ENCODE assay signal across 22 cellular contexts in the genomic region with DNA sequence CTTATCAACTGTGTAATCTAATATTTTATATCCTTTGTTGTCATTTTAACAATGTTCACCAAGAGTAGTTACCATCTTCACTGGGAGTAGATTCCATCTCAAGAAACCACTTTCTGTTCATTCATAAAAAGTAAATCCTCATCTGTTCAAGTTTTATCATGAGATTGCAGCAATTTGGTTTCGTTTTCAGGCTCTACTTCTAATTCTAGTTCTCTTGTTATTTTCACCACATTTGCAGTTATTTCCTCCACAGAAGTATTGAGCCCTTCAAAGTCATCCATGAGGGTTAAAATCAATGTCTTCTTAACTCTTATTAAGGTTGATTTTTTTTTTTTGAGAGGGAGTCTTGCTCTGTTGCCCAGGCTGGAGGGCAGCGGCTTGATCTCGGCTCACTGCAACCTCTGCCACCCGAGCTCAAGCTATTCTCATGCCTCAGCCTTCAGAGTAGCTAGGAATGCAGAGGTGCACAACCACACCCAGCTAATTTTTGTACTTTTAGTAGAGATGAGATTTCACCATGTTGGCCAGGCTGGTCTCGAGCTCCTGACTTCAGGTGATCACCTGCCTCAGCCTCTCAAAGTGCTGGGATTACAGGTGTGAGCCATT.
A peak's percentile ranks its signal among the peaks of the same experiment; 100 is the strongest.
DNase-seq lines count a peak whose midpoint lies in the region; ATAC-seq and TF ChIP-seq lines count a peak whose summit lies in the region.
"Had no signal": no experiment of that assay in that cellular context is flagged by ENCODE, and none has a peak within 500 bp of the region (broad histone marks: within the 10 kb centered on the region; RNA-seq: fewer than 3 reads in every experiment).

No MANE protein-coding gene starts in this region.

- no peaks in the 10 kb centered on the region for H3K36me3 Mint-ChIP-seq in Calu3 (ENCODE audit: insufficient read depth, unreplicated experiment)
- H3K36me3 Mint-ChIP-seq: CD8-positive, alpha-beta memory T cell; T-cell had no signal

- H3K4me1 Mint-ChIP-seq in Calu3 (ENCODE audit: low read depth, unreplicated experiment): no peaks in the 10 kb centered on the region
- H3K4me1 Mint-ChIP-seq: CD8-positive, alpha-beta memory T cell; T-cell had no signal

- no peaks in the 10 kb centered on the region for H3K9me2 ChIP-seq in OCI-LY7 (ENCODE audit: insufficient read depth, low read length)

- H3K27ac Mint-ChIP-seq in Calu3 (ENCODE audit: unreplicated experiment): no peak overlapping the region
- H3K27ac Mint-ChIP-seq: CD8-positive, alpha-beta memory T cell; T-cell; T-helper 2 cell treated with Interferon-gamma antibody and Interleukin-4, amounts not matched to agents 5 μg/mL and 100 μg/mL, for 36 hours had no signal

- ATAC-seq in GM21423 (IDR thresholded peaks at IDR 0.05; ENCODE audit: unreplicated experiment): no peak
- ATAC-seq in heart right ventricle: no peak
- ATAC-seq: T-cell had no signal

- H3K27me3 ChIP-seq in KMS-11 (ENCODE audit: insufficient read depth, low read depth) (no peaks in the 10 kb centered on the region), heart right ventricle (no peaks in the 10 kb centered on the region)

- H3K4me3 ChIP-seq in KMS-11 (IDR thresholded peaks at IDR 0.05; ENCODE audit: insufficient read depth, low read depth, low read length) (no peak overlapping the region), OCI-LY7 (ENCODE audit: low read depth, low read length, poor library complexity, severe bottlenecking) (peak overlapping the region; percentile 32), heart right ventricle (no peak overlapping the region)
- H3K4me3 ChIP-seq: HAP-1, SK-N-MC had no signal

- no peak overlapping the region for H3K9ac ChIP-seq in KMS-11

- POLR2A ChIA-PET in OCI-LY7 (lab: Charles Lee): interaction anchor here (0.6 kb wide), 1 partner anchor 625 kb away, joined by 3 read pairs; no protein-coding TSS in a partner anchor

- intact Hi-C loops in Calu3 (cut with micrococcal nuclease; ENCODE audit: unreplicated experiment): no loop called here
- intact Hi-C loops in OCI-LY7 (cut with micrococcal nuclease; ENCODE audit: unreplicated experiment): no loop called here
- intact Hi-C loops in heart right ventricle (cut with DNase I): no loop called here

- H3K4me3 Mint-ChIP-seq in Calu3 (ENCODE audit: low read depth, unreplicated experiment): peak overlapping the region; percentile 44
- H3K4me3 Mint-ChIP-seq: CD8-positive, alpha-beta memory T cell; T-cell; T-helper 2 cell treated with Interferon-gamma antibody and Interleukin-4, amounts not matched to agents 5 μg/mL and 100 μg/mL, for 36 hours had no signal

- WGBS in heart right ventricle, 2 donors: 81 to 88% methylated on average over 5 of the region's 5 CpGs

- no peak for TF ChIP-seq CTCF in Calu3 (IDR thresholded peaks at IDR 0.05; ENCODE audit: unreplicated experiment)
- TF ChIP-seq CTCF in KMS-11 (conservative IDR thresholded peaks at IDR 0.05; ENCODE audit: low read depth, low read length): no peak
- TF ChIP-seq CTCF in OCI-LY7 (conservative IDR thresholded peaks at IDR 0.05; ENCODE audit: low read length): no peak
- no peak for TF ChIP-seq CTCF in heart right ventricle (IDR thresholded peaks at IDR 0.05)

- H3K9me3 ChIP-seq in OCI-LY7 (ENCODE audit: low read length) (no peaks in the 10 kb centered on the region), heart right ventricle (no peaks in the 10 kb centered on the region)
- H3K9me3 ChIP-seq: HAP-1 had no signal

- H3K4me1 ChIP-seq in KMS-11 (ENCODE audit: low read depth, poor library complexity, severe bottlenecking) (peaks cover 20% of the 10 kb centered on the region), OCI-LY7 (ENCODE audit: insufficient read depth, low read length, poor library complexity, severe bottlenecking) (no peaks in the 10 kb centered on the region), heart right ventricle (no peaks in the 10 kb centered on the region)
- H3K4me1 ChIP-seq: HAP-1 had no signal

- DNase-seq in Calu3 (no peak), OCI-LY7 (ENCODE audit: low spot score) (no peak), fibroblast of peridontal ligament (ENCODE audit: extremely low read depth) (peak; percentile 3), HK-2 (ENCODE audit: unreplicated experiment) (no peak), NCI-H82 (lab: John Stamatoyannopoulos, UW) (no peak), heart right ventricle (no peak)
- DNase-seq: AML-193; CD8-positive, alpha-beta memory T cell; NCI-H1092 treated with DMSO at 0.1 percent for 48 hours; NCI-H1436 treated with DMSO at 0.1 percent for 48 hours; NCI-H1930; NCI-H2227 treated with DMSO at 0.1 percent for 48 hours; NCI-H510A; SHP77 treated with DMSO at 0.1 percent for 48 hours; T-cell had no signal

- no peaks in the 10 kb centered on the region for H3K27me3 Mint-ChIP-seq in Calu3 (ENCODE audit: unreplicated experiment)
- H3K27me3 Mint-ChIP-seq: CD8-positive, alpha-beta memory T cell; T-cell had no signal

- H3K79me2 ChIP-seq in KMS-11 (ENCODE audit: insufficient read depth, low read depth) (no peaks in the 10 kb centered on the region), OCI-LY7 (ENCODE audit: insufficient read depth, low read depth, low read length) (no peaks in the 10 kb centered on the region)

- BruUV-seq in Calu3 (replicated peaks; lab: Mats Ljungman, UMichigan) (no TSS peak), OCI-LY7 (replicated peaks; lab: Mats Ljungman, UMichigan) (no TSS peak)

- peak overlapping the region; percentile 45 for H3K4me2 ChIP-seq in KMS-11
- peak overlapping the region; percentile 38 for H3K4me2 ChIP-seq in OCI-LY7 (ENCODE audit: low read length)

- H4K20me1 ChIP-seq in KMS-11 (ENCODE audit: insufficient read depth) (no peaks in the 10 kb centered on the region), OCI-LY7 (ENCODE audit: insufficient read depth, low read length) (no peaks in the 10 kb centered on the region)

- CTCF ChIA-PET in Calu3 (lab: Charles Lee) (no interaction called here), OCI-LY7 (lab: Charles Lee; ENCODE audit: unreplicated experiment) (no interaction called here)

- no peaks in the 10 kb centered on the region for H3K36me3 ChIP-seq in KMS-11 (ENCODE audit: insufficient read depth)
- no peaks in the 10 kb centered on the region for H3K36me3 ChIP-seq in OCI-LY7 (ENCODE audit: insufficient read depth, low read length)
- no peaks in the 10 kb centered on the region for H3K36me3 ChIP-seq in heart right ventricle

- peaks cover 3% of the 10 kb centered on the region for H3K9me3 Mint-ChIP-seq in Calu3 (ENCODE audit: low read depth, unreplicated experiment)
- H3K9me3 Mint-ChIP-seq: T-helper 2 cell treated with Interferon-gamma antibody and Interleukin-4, amounts not matched to agents 5 μg/mL and 100 μg/mL, for 36 hours had no signal

- H3K27ac ChIP-seq in KMS-11 (peak overlapping the region; percentile 5; the same call in 1 of the 2 replicates), OCI-LY7 (ENCODE audit: low read depth, low read length, poor library complexity, severe bottlenecking) (no peak overlapping the region), heart right ventricle (no peak overlapping the region)
- H3K27ac ChIP-seq: C4-2B, RWPE1, SK-N-MC had no signal

- H2AFZ ChIP-seq in KMS-11 (ENCODE audit: low read depth): peak overlapping the region; percentile 30
- H2AFZ ChIP-seq in OCI-LY7 (ENCODE audit: low read length): peak overlapping the region; percentile 6; the same call in 1 of the 2 replicates
